In genomic region chr7:137480824-137481365, GRCh38 we compare ENCODE assay signal across 30 cellular contexts.
DNase-seq lines count a peak whose midpoint lies in the region; ATAC-seq and TF ChIP-seq lines count a peak whose summit lies in the region.
"Had no signal": no experiment of that assay in that cellular context is flagged by ENCODE, and none has a peak within 500 bp of the region (broad histone marks: within the 10 kb centered on the region; RNA-seq: fewer than 3 reads in every experiment).

No MANE protein-coding gene starts in this region.

- no peaks in the 10 kb centered on the region; a peak in 1 of 4 replicates for H3K79me1 ChIP-seq in IMR-90 (ENCODE audit: low read depth in 1 of 2, low read length in 2 of 2)

- dilution Hi-C loops in IMR-90 (cut with HindIII; ENCODE audit: low sequenced_read_pairs, unreplicated experiment): no loop called here

- H3K27ac ChIP-seq in IMR-90 (ENCODE audit: insufficient read depth, low read length): no peak overlapping the region
- no peak overlapping the region for H3K27ac ChIP-seq in neural progenitor cell
- H3K27ac ChIP-seq: BLaER1 treated with 17β-estradiol and CSF1 and Interleukin-3, amounts not matched to agents 10 nM and 100 nM; GM23248; ovary; SJCRH30; skin epidermis; suprapubic skin; upper lobe of left lung; VCaP had no signal

- peak overlapping the region; percentile 14; the same call in 1 of the 2 replicates for H2BK20ac ChIP-seq in IMR-90 (ENCODE audit: low read depth, low read length)

- POLR2A ChIA-PET in IMR-90 (lab: Charles Lee; ENCODE audit: unreplicated experiment): no interaction called here

- no peak overlapping the region for H2BK15ac ChIP-seq in IMR-90 (ENCODE audit: low read depth, low read length)

- H3K36me3 Mint-ChIP-seq in osteocyte (ENCODE audit: unreplicated experiment) (peaks cover 2% of the 10 kb centered on the region), neural progenitor cell (no peaks in the 10 kb centered on the region)
- no peaks in the 10 kb centered on the region for H3K36me3 Mint-ChIP-seq in activated naive CD8-positive, alpha-beta T cell treated with anti-CD3 and anti-CD28 coated beads, Interleukin-2, amount 50 U/mL, for 24 hours (ENCODE audit: low read depth)
- H3K36me3 Mint-ChIP-seq: activated naive CD4-positive, alpha-beta T cell treated with anti-CD3 and anti-CD28 coated beads, Interleukin-2, amount 50 U/mL, for 24 hours; IgD-negative memory B cell; immature natural killer cell; natural killer cell treated with Interleukin-12 subunit alpha and Interleukin-12 subunit beta and Interleukin-15 and Interleukin-18, amount 100 ng/mL, for 72 hours had no signal

- no TSS peak for BruUV-seq in IMR-90 (replicated peaks; lab: Mats Ljungman, UMichigan)

- H3K4me3 Mint-ChIP-seq in osteocyte (ENCODE audit: unreplicated experiment) (no peak overlapping the region), neural progenitor cell (no peak overlapping the region)
- no peak overlapping the region for H3K4me3 Mint-ChIP-seq in activated naive CD8-positive, alpha-beta T cell treated with anti-CD3 and anti-CD28 coated beads, Interleukin-2, amount 50 U/mL, for 24 hours
- H3K4me3 Mint-ChIP-seq: activated CD4-positive, alpha-beta T cell treated with anti-CD3 and anti-CD28 coated beads for 36 hours; activated CD8-positive, alpha-beta T cell treated with anti-CD3 and anti-CD28 coated beads for 36 hours; activated naive CD4-positive, alpha-beta T cell treated with anti-CD3 and anti-CD28 coated beads, Interleukin-2, amount 50 U/mL, for 24 hours; IgD-negative memory B cell; immature natural killer cell; natural killer cell treated with Interleukin-12 subunit alpha and Interleukin-12 subunit beta and Interleukin-15 and Interleukin-18, amount 100 ng/mL, for 72 hours had no signal

- H3K27ac Mint-ChIP-seq in osteocyte (ENCODE audit: unreplicated experiment): peak overlapping the region; percentile 6
- no peak overlapping the region for H3K27ac Mint-ChIP-seq in activated naive CD8-positive, alpha-beta T cell treated with anti-CD3 and anti-CD28 coated beads, Interleukin-2, amount 50 U/mL, for 24 hours
- no peak overlapping the region for H3K27ac Mint-ChIP-seq in neural progenitor cell
- H3K27ac Mint-ChIP-seq: activated CD4-positive, alpha-beta T cell treated with anti-CD3 and anti-CD28 coated beads for 36 hours; activated CD8-positive, alpha-beta T cell treated with anti-CD3 and anti-CD28 coated beads for 36 hours; activated naive CD4-positive, alpha-beta T cell treated with anti-CD3 and anti-CD28 coated beads, Interleukin-2, amount 50 U/mL, for 24 hours; IgD-negative memory B cell; immature natural killer cell; natural killer cell treated with Interleukin-12 subunit alpha and Interleukin-12 subunit beta and Interleukin-15 and Interleukin-18, amount 100 ng/mL, for 72 hours had no signal

- no peak overlapping the region for H3K4ac ChIP-seq in IMR-90 (ENCODE audit: low read depth, low read length)

- H3K36me3 ChIP-seq in IMR-90 (ENCODE audit: control insufficient read depth, insufficient read depth, low read length): no peaks in the 10 kb centered on the region
- no peaks in the 10 kb centered on the region for H3K36me3 ChIP-seq in neural progenitor cell
- H3K36me3 ChIP-seq: BLaER1 treated with 17β-estradiol and CSF1 and Interleukin-3, amounts not matched to agents 10 nM and 100 nM; ovary; SJCRH30; suprapubic skin; upper lobe of left lung had no signal

- H4K91ac ChIP-seq in IMR-90 (ENCODE audit: insufficient read depth, low read depth, low read length): no peak overlapping the region

- peaks cover 8% of the 10 kb centered on the region for H3F3A ChIP-seq in neural progenitor cell (ENCODE audit: low read depth)

- H3K4me2 ChIP-seq in IMR-90 (ENCODE audit: low read depth, low read length) (no peak overlapping the region), neural progenitor cell (no peak overlapping the region)
- H3K4me2 ChIP-seq: BLaER1 treated with 17β-estradiol and CSF1 and Interleukin-3, amounts not matched to agents 10 nM and 100 nM had no signal

- intact Hi-C loops in IMR-90 (cut with micrococcal nuclease): no loop called here

- H3K56ac ChIP-seq in IMR-90 (ENCODE audit: extremely low read depth, insufficient read depth, low read length): no peak overlapping the region

- H2AFZ ChIP-seq in IMR-90 (replicated peaks; ENCODE audit: low read length, poor library complexity) (no peak overlapping the region), neural progenitor cell (replicated peaks) (no peak overlapping the region)
- H2AFZ ChIP-seq: GM23248 had no signal

- CTCF ChIA-PET in IMR-90 (lab: Yijun Ruan, JAX): interaction anchor here (1.0 kb wide), 1 partner anchor 9 kb away, joined by 3 read pairs; no protein-coding TSS in a partner anchor

- H2BK120ac ChIP-seq in IMR-90 (ENCODE audit: low read depth, low read length): no peak overlapping the region

- no peaks in the 10 kb centered on the region; the same call in 1 of the 2 replicates for H3K4me1 ChIP-seq in IMR-90 (ENCODE audit: control insufficient read depth, insufficient read depth, low read length)
- peaks cover 21% of the 10 kb centered on the region for H3K4me1 ChIP-seq in neural progenitor cell
- H3K4me1 ChIP-seq: SJCRH30, suprapubic skin, upper lobe of left lung had no signal

- no peak overlapping the region for H2AK9ac ChIP-seq in IMR-90 (replicated peaks; ENCODE audit: low read depth, low read length, poor library complexity)

- peaks cover 12% of the 10 kb centered on the region for H3K4me1 Mint-ChIP-seq in osteocyte (ENCODE audit: unreplicated experiment)
- H3K4me1 Mint-ChIP-seq in activated naive CD8-positive, alpha-beta T cell treated with anti-CD3 and anti-CD28 coated beads, Interleukin-2, amount 50 U/mL, for 24 hours: no peaks in the 10 kb centered on the region
- H3K4me1 Mint-ChIP-seq in neural progenitor cell: peaks cover 12% of the 10 kb centered on the region
- H3K4me1 Mint-ChIP-seq: activated CD4-positive, alpha-beta T cell treated with anti-CD3 and anti-CD28 coated beads for 36 hours; activated naive CD4-positive, alpha-beta T cell treated with anti-CD3 and anti-CD28 coated beads, Interleukin-2, amount 50 U/mL, for 24 hours; IgD-negative memory B cell; immature natural killer cell had no signal

- H3K9me3 Mint-ChIP-seq in osteocyte (ENCODE audit: unreplicated experiment): no peaks in the 10 kb centered on the region
- H3K9me3 Mint-ChIP-seq in activated naive CD8-positive, alpha-beta T cell treated with anti-CD3 and anti-CD28 coated beads, Interleukin-2, amount 50 U/mL, for 24 hours: peaks cover 4% of the 10 kb centered on the region
- no peaks in the 10 kb centered on the region for H3K9me3 Mint-ChIP-seq in neural progenitor cell
- H3K9me3 Mint-ChIP-seq: activated CD8-positive, alpha-beta T cell treated with anti-CD3 and anti-CD28 coated beads for 36 hours had no signal

- peak; percentile 33 for ATAC-seq in GM18867 (IDR thresholded peaks at IDR 0.05; ENCODE audit: unreplicated experiment)
- ATAC-seq in IMR-90 (ENCODE audit: low read depth): no peak
- ATAC-seq in activated naive CD8-positive, alpha-beta T cell treated with anti-CD3 and anti-CD28 coated beads, Interleukin-2, amount 50 U/mL, for 24 hours: no peak
- no peak for ATAC-seq in HG02623 (IDR thresholded peaks at IDR 0.05; ENCODE audit: unreplicated experiment)
- ATAC-seq: activated CD4-positive, alpha-beta T cell treated with anti-CD3 and anti-CD28 coated beads for 36 hours; activated CD8-positive, alpha-beta T cell treated with anti-CD3 and anti-CD28 coated beads for 36 hours; left cardiac atrium; mucosa of descending colon; natural killer cell treated with Interleukin-12 subunit alpha and Interleukin-12 subunit beta and Interleukin-15 and Interleukin-18, amount 100 ng/mL, for 72 hours had no signal

- H3K18ac ChIP-seq in IMR-90 (ENCODE audit: low read depth, low read length): no peak overlapping the region

- H4K5ac ChIP-seq in IMR-90 (ENCODE audit: low read depth, low read length): no peak overlapping the region

- no peak overlapping the region for H4K8ac ChIP-seq in IMR-90 (ENCODE audit: low read depth in 2 of 2, low read length in 2 of 2)

- H3K79me2 ChIP-seq in neural progenitor cell (ENCODE audit: low read depth): no peaks in the 10 kb centered on the region

- no peak for TF ChIP-seq RAD21 in IMR-90 (IDR thresholded peaks at IDR 0.05; ENCODE audit: low read length)

- H3K9me3 ChIP-seq in IMR-90 (ENCODE audit: control insufficient read depth, insufficient read depth, low read length): no peaks in the 10 kb centered on the region
- peaks cover 5% of the 10 kb centered on the region for H3K9me3 ChIP-seq in neural progenitor cell (ENCODE audit: low read depth)
- H3K9me3 ChIP-seq: mucosa of descending colon, ovary, SJCRH30, suprapubic skin, upper lobe of left lung had no signal

- H3K9ac ChIP-seq in IMR-90 (ENCODE audit: low read depth, low read length): no peak overlapping the region
- no peak overlapping the region for H3K9ac ChIP-seq in neural progenitor cell
- H3K9ac ChIP-seq: BLaER1 treated with 17β-estradiol and CSF1 and Interleukin-3, amounts not matched to agents 10 nM and 100 nM; GM23248 had no signal

- DNase-seq in IMR-90 (no peak), NCI-H69 (lab: John Stamatoyannopoulos, UW) (peak; percentile 72), osteocyte (ENCODE audit: extremely low spot score, unreplicated experiment) (no peak), HT-29 (ENCODE audit: low spot score) (no peak), neural progenitor cell (ENCODE audit: low spot score) (no peak)
- DNase-seq in activated naive CD8-positive, alpha-beta T cell treated with anti-CD3 and anti-CD28 coated beads, Interleukin-2, amount 50 U/mL, for 24 hours: no peak
- DNase-seq: activated CD4-positive, alpha-beta T cell treated with anti-CD3 and anti-CD28 coated beads for 36 hours; activated CD8-positive, alpha-beta T cell treated with anti-CD3 and anti-CD28 coated beads for 36 hours; DMS53; GDM1; GM23248; immature natural killer cell; left cardiac atrium; mucosa of descending colon; NCI-H1694 treated with DMSO at 0.1 percent for 48 hours; NCI-H748 treated with DMSO at 0.1 percent for 48 hours; ovary; SJCRH30; stimulated activated naive CD4-positive, alpha-beta T cell treated with Interleukin-2 at 50 U/mL for 16 hours; T-helper 9 cell; upper lobe of left lung had no signal

- TF ChIP-seq POLR2A in IMR-90 (IDR thresholded peaks at IDR 0.05; ENCODE audit: low read depth, low read length): no peak

- H3K23ac ChIP-seq in IMR-90 (ENCODE audit: low read depth, low read length): no peak overlapping the region

- no CpG with 5 or more reads among the region's 3 CpGs for WGBS in IMR-90 (ENCODE audit: extremely low coverage in 2 of 2, insufficient read length in 1 of 2), 2 experiments

- H4K20me1 ChIP-seq in IMR-90 (ENCODE audit: insufficient read depth, low read length): no peaks in the 10 kb centered on the region
- H4K20me1 ChIP-seq in neural progenitor cell (ENCODE audit: low read depth): no peaks in the 10 kb centered on the region
- H4K20me1 ChIP-seq: BLaER1 treated with 17β-estradiol and CSF1 and Interleukin-3, amounts not matched to agents 10 nM and 100 nM had no signal

- H2AK5ac ChIP-seq in IMR-90 (ENCODE audit: low read depth, low read length): no peak overlapping the region

- no peak overlapping the region for H3K14ac ChIP-seq in IMR-90 (replicated peaks; ENCODE audit: low read depth, low read length)

- H3K27me3 Mint-ChIP-seq in osteocyte (ENCODE audit: unreplicated experiment) (no peaks in the 10 kb centered on the region), neural progenitor cell (ENCODE audit: insufficient read depth, low read depth) (peaks cover 4% of the 10 kb centered on the region)
- no peaks in the 10 kb centered on the region for H3K27me3 Mint-ChIP-seq in activated naive CD8-positive, alpha-beta T cell treated with anti-CD3 and anti-CD28 coated beads, Interleukin-2, amount 50 U/mL, for 24 hours
- H3K27me3 Mint-ChIP-seq: activated CD8-positive, alpha-beta T cell treated with anti-CD3 and anti-CD28 coated beads for 36 hours; IgD-negative memory B cell; natural killer cell treated with Interleukin-12 subunit alpha and Interleukin-12 subunit beta and Interleukin-15 and Interleukin-18, amount 100 ng/mL, for 72 hours had no signal

- H2BK5ac ChIP-seq in IMR-90 (ENCODE audit: low read depth, low read length, poor library complexity, severe bottlenecking): no peak overlapping the region

- H3K27me3 ChIP-seq in IMR-90 (ENCODE audit: control insufficient read depth, insufficient read depth, low read length): no peaks in the 10 kb centered on the region
- H3K27me3 ChIP-seq in neural progenitor cell: no peaks in the 10 kb centered on the region
- H3K27me3 ChIP-seq: BLaER1 treated with 17β-estradiol and CSF1 and Interleukin-3, amounts not matched to agents 10 nM and 100 nM; ovary; suprapubic skin; upper lobe of left lung had no signal

- no peak for TF ChIP-seq CTCF in IMR-90 (conservative IDR thresholded peaks at IDR 0.05; ENCODE audit: low read depth, low read length)
- TF ChIP-seq CTCF in osteocyte (IDR thresholded peaks at IDR 0.05): no peak
- TF ChIP-seq CTCF in neural progenitor cell (IDR thresholded peaks at IDR 0.05): no peak

- H3K9me1 ChIP-seq in IMR-90 (ENCODE audit: insufficient read depth, low read length): no peaks in the 10 kb centered on the region

- H3K4me3 ChIP-seq in IMR-90 (ENCODE audit: insufficient read depth, low read depth, low read length) (no peak overlapping the region), neural progenitor cell (no peak overlapping the region)
- H3K4me3 ChIP-seq: BLaER1 treated with 17β-estradiol and CSF1 and Interleukin-3, amounts not matched to agents 10 nM and 100 nM; GM23248; mucosa of descending colon; ovary; SJCRH30; skin epidermis; suprapubic skin; upper lobe of left lung had no signal

- in situ Hi-C loops in IMR-90 (cut with MboI; ENCODE audit: low sequenced_read_pairs): no loop called here
